Comparison of ENCODE assay signal across 20 cellular contexts in the genomic region with DNA sequence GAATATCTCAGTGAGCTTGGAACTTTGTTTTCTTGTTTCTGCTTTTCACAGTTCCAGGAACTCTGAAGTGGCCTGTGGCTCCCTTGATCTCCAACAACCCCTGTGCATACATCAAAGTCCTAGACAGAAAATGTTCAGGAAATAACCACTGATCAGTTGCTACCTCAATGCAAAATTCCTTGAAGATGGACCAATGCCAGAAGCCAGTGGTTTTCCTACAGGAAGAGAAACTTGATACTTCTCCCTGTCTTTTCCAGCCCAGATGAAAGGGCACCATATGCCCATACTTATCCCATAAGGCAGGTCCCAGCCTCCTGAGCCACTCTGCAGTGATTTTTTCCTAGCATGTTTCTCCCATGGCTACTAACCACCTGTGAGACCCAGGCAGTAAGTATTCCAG. TPM values are rescaled to one million over a fixed set of nuclear protein-coding genes. Genes with fewer than 3 reads are reported as not detected.
A peak's percentile ranks its signal among the peaks of the same experiment; 100 is the strongest.
DNase-seq lines count a peak whose midpoint lies in the region; ATAC-seq and TF ChIP-seq lines count a peak whose summit lies in the region.
"Had no signal": no experiment of that assay in that cellular context is flagged by ENCODE, and none has a peak within 500 bp of the region (broad histone marks: within the 10 kb centered on the region; RNA-seq: fewer than 3 reads in every experiment).

No MANE protein-coding gene starts in this region.

- no peak overlapping the region for H3K27ac ChIP-seq in fibroblast of lung (ENCODE audit: insufficient read depth, low read length)
- H3K27ac ChIP-seq: 22Rv1, epithelial cell of prostate, ovary, spleen had no signal

- H3K36me3 ChIP-seq in fibroblast of lung (ENCODE audit: control insufficient read depth, insufficient read depth, low read length): no peaks in the 10 kb centered on the region
- H3K36me3 ChIP-seq: BLaER1 treated with 17β-estradiol and CSF1 and Interleukin-3, amounts not matched to agents 10 nM and 100 nM; ovary had no signal

- DNase-seq in NCI-H2029 treated with DMSO at 0.1 percent for 48 hours (lab: John Stamatoyannopoulos, UW) (peak; percentile 3), NCI-H2029 (lab: John Stamatoyannopoulos, UW) (no peak), NCI-H524 treated with DMSO at 0.1 percent for 48 hours (lab: John Stamatoyannopoulos, UW) (peak; percentile 58), fibroblast of lung (ENCODE audit: low read depth in 2 of 2) (peak; percentile 45 to 71), pulmonary artery endothelial cell (ENCODE audit: low read depth, low spot score) (peak; percentile 35), hippocampal formation (lab: John Stamatoyannopoulos, UW) (no peak), ecto neural progenitor cell (ENCODE audit: low spot score) (no peak)
- DNase-seq: activated CD4-positive, alpha-beta T cell treated with anti-CD3 and anti-CD28 coated beads, Interleukin-2, amount 50 U/mL, for 48 hours; activated naive CD8-positive, alpha-beta T cell treated with anti-CD3 and anti-CD28 coated beads, Interleukin-2, amount 50 U/mL, for 24 hours; activated T-cell treated with anti-CD3 and anti-CD28 coated beads, Interleukin-2, amount 50 U/mL, for 48 hours; NCI-H1092; ovary; spleen; stimulated activated naive CD4-positive, alpha-beta T cell; trophoblast cell had no signal

- TF ChIP-seq CTCF in fibroblast of lung (conservative IDR thresholded peaks at IDR 0.05 in 1 of 2, IDR thresholded peaks at IDR 0.05 in 1 of 2; ENCODE audit: low read depth in 1 of 2, low read length in 2 of 2): no peak

- H2AFZ ChIP-seq in fibroblast of lung (ENCODE audit: low read length): no peak overlapping the region
- H2AFZ ChIP-seq: GM23338 had no signal

- no peak overlapping the region for H3K4me3 ChIP-seq in fibroblast of lung (replicated peaks in 1 of 4; ENCODE audit: control extremely low read depth in 1 of 4, insufficient read depth in 1 of 4, low read depth in 3 of 4, low read length in 4 of 4)
- H3K4me3 ChIP-seq: BLaER1 treated with 17β-estradiol and CSF1 and Interleukin-3, amounts not matched to agents 10 nM and 100 nM; GM23338; ovary; spleen had no signal

- no peak for ATAC-seq in HG02852 (IDR thresholded peaks at IDR 0.05; ENCODE audit: unreplicated experiment)
- ATAC-seq: activated naive CD8-positive, alpha-beta T cell treated with anti-CD3 and anti-CD28 coated beads, Interleukin-2, amount 50 U/mL, for 24 hours; GM23338 had no signal

- H3K9ac ChIP-seq in fibroblast of lung (ENCODE audit: insufficient read depth, low read length): no peak overlapping the region
- H3K9ac ChIP-seq: BLaER1 treated with 17β-estradiol and CSF1 and Interleukin-3, amounts not matched to agents 10 nM and 100 nM had no signal

- no peaks in the 10 kb centered on the region for H3K79me2 ChIP-seq in fibroblast of lung (ENCODE audit: control insufficient read depth, insufficient read depth, low read length)

- peaks cover 6% of the 10 kb centered on the region for H3K4me1 ChIP-seq in fibroblast of lung (ENCODE audit: control insufficient read depth, extremely low read depth, insufficient read depth, low read length)

- no peaks in the 10 kb centered on the region for H4K20me1 ChIP-seq in fibroblast of lung (ENCODE audit: control insufficient read depth, extremely low read depth, insufficient read depth, low read length)
- H4K20me1 ChIP-seq: BLaER1 treated with 17β-estradiol and CSF1 and Interleukin-3, amounts not matched to agents 10 nM and 100 nM had no signal

- H3K9me3 ChIP-seq in fibroblast of lung (ENCODE audit: control insufficient read depth, insufficient read depth, low read depth, low read length): no peaks in the 10 kb centered on the region
- H3K9me3 ChIP-seq: BLaER1 treated with 17β-estradiol and CSF1 and Interleukin-3, amounts not matched to agents 10 nM and 100 nM; ovary; spleen had no signal

- H3K27me3 ChIP-seq in fibroblast of lung (ENCODE audit: control insufficient read depth, insufficient read depth, low read length): no peaks in the 10 kb centered on the region
- H3K27me3 ChIP-seq: BLaER1 treated with 17β-estradiol and CSF1 and Interleukin-3, amounts not matched to agents 10 nM and 100 nM; ovary; spleen had no signal

- H3K4me2 ChIP-seq in fibroblast of lung (ENCODE audit: extremely low read depth, insufficient read depth, low read length): no peak overlapping the region
- H3K4me2 ChIP-seq: GM23338 had no signal

RNA-seq across cellular contexts. Expression of gene CDRT4, which starts 12.3 kb away (rescaled TPM):
- total RNA-seq in fibroblast of lung (0.77 and 2.3 TPM in 2 replicates), pulmonary artery endothelial cell (1.7 and 2.9 TPM in 2 replicates)
- polyA plus RNA-seq in fibroblast of lung: 0.19 and 0.49 TPM in 2 replicates
- 0.56 TPM in 1 of 2 replicates, not detected in the other for polyA plus RNA-seq in fibroblast of lung (2012)
- polyA minus RNA-seq in fibroblast of lung (ENCODE audit: low replicate concordance): 4.2 and 4.9 TPM in 2 replicates

Comparison
In these comparisons a context has a peak if more than half of its experiments do, and no peak if none do; other contexts are left out.
1. DNase-seq: peak in NCI-H2029 treated with DMSO at 0.1 percent for 48 hours (single experiment), NCI-H524 treated with DMSO at 0.1 percent for 48 hours (single experiment), fibroblast of lung (2 of 2) and pulmonary artery endothelial cell (single experiment); none in NCI-H2029 (single experiment), hippocampal formation (0 of 2) and ecto neural progenitor cell (single experiment).